ENCODE assay signal across 16 cellular contexts in genomic region chr5:160363122-160363521, GRCh38. TPM values are rescaled to one million over a fixed set of nuclear protein-coding genes. Genes with fewer than 3 reads are reported as not detected.
A peak's percentile ranks its signal among the peaks of the same experiment; 100 is the strongest.
DNase-seq lines count a peak whose midpoint lies in the region; ATAC-seq and TF ChIP-seq lines count a peak whose summit lies in the region.
"Had no signal": no experiment of that assay in that cellular context is flagged by ENCODE, and none has a peak within 500 bp of the region (broad histone marks: within the 10 kb centered on the region; RNA-seq: fewer than 3 reads in every experiment).

No MANE protein-coding gene starts in this region.

- H3K4me1 ChIP-seq in mucosa of rectum (ENCODE audit: control insufficient read depth in 2 of 2, insufficient read depth in 2 of 2, low read length in 2 of 2) (peaks cover 9 to 10% of the 10 kb centered on the region in 2 donors), suprapubic skin (peaks cover 41% of the 10 kb centered on the region), ovary (ENCODE audit: insufficient read depth) (peaks cover 4% of the 10 kb centered on the region)
- H3K4me1 ChIP-seq: HAP-1 had no signal

- in situ Hi-C loops in GM13976 (cut with MboI; ENCODE audit: low sequenced_read_pairs, unreplicated experiment), result no loop called here

- no peak for ATAC-seq in HG02571 (IDR thresholded peaks at IDR 0.05; ENCODE audit: unreplicated experiment)
- ATAC-seq in HG03354 (IDR thresholded peaks at IDR 0.05; ENCODE audit: poor library complexity, severe bottlenecking, unreplicated experiment), result no peak

- H3K9ac ChIP-seq in SK-N-MC (ENCODE audit: insufficient read length) (peak overlapping the region; percentile 76), mucosa of rectum (ENCODE audit: low read depth in 1 of 2, low read length in 2 of 2) (peak overlapping the region in 1 of 2 donors; percentile 18)

- H3K36me3 ChIP-seq in SK-N-MC (ENCODE audit: insufficient read depth, low read length), result no peaks in the 10 kb centered on the region
- no peaks in the 10 kb centered on the region for H3K36me3 ChIP-seq in mucosa of rectum (ENCODE audit: control insufficient read depth in 2 of 2, insufficient read depth in 2 of 2, low read length in 2 of 2)
- no peaks in the 10 kb centered on the region for H3K36me3 ChIP-seq in suprapubic skin
- H3K36me3 ChIP-seq in ovary, result no peaks in the 10 kb centered on the region
- H3K36me3 ChIP-seq: HAP-1 had no signal

- TF ChIP-seq CTCF in suprapubic skin (IDR thresholded peaks at IDR 0.05) (no peak), ovary (IDR thresholded peaks at IDR 0.05) (no peak), GM13976 (IDR thresholded peaks at IDR 0.05; ENCODE audit: borderline replicate concordance, control extremely low read depth, extremely low read depth, insufficient read depth, missing control alignments) (no peak)

- intact Hi-C loops in ovary (cut with DNase I), result no loop called here

- TF ChIP-seq POLR2A in suprapubic skin (IDR thresholded peaks at IDR 0.05), result no peak
- TF ChIP-seq POLR2A in ovary (IDR thresholded peaks at IDR 0.05), result no peak

- TF ChIP-seq EP300 in suprapubic skin (IDR thresholded peaks at IDR 0.05), result no peak
- no peak for TF ChIP-seq EP300 in ovary (IDR thresholded peaks at IDR 0.05)

- no peaks in the 10 kb centered on the region for H3K27me3 ChIP-seq in mucosa of rectum (ENCODE audit: control insufficient read depth in 2 of 2, insufficient read depth in 2 of 2, low read length in 2 of 2)
- H3K27me3 ChIP-seq in suprapubic skin, result no peaks in the 10 kb centered on the region
- H3K27me3 ChIP-seq in ovary, result no peaks in the 10 kb centered on the region

- no peak for DNase-seq in SK-N-MC (ENCODE audit: low read depth, low spot score)
- DNase-seq in fibroblast of peridontal ligament (ENCODE audit: extremely low read depth), result peak; percentile 39
- DNase-seq in suprapubic skin (ENCODE audit: low spot score in 2 of 2), result no peak
- DNase-seq in ovary, result no peak
- no peak for DNase-seq in GM13976 (ENCODE audit: low spot score)
- DNase-seq: activated naive CD8-positive, alpha-beta T cell treated with anti-CD3 and anti-CD28 coated beads, Interleukin-2, amount 10 ng/mL, durations not matched to agents 7 days and 5 days; activated T-cell treated with anti-CD3 and anti-CD28 coated beads for 4 hours; AML-193; erythroblast; NCI-H1694 treated with DMSO at 0.1 percent for 48 hours; nucleus accumbens had no signal

- H3K9me3 ChIP-seq in SK-N-MC (ENCODE audit: low read depth, low read length) (no peaks in the 10 kb centered on the region), mucosa of rectum (ENCODE audit: control insufficient read depth in 2 of 2, low read length in 2 of 2) (no peaks in the 10 kb centered on the region), suprapubic skin (no peaks in the 10 kb centered on the region), ovary (no peaks in the 10 kb centered on the region)
- H3K9me3 ChIP-seq: HAP-1 had no signal

- H3K27ac ChIP-seq in SK-N-MC (peak overlapping the region; percentile 91), mucosa of rectum (ENCODE audit: low read depth in 2 of 2, low read length in 2 of 2) (peak overlapping the region; percentile 16 to 31), suprapubic skin (peak overlapping the region; percentile 64), ovary (peak overlapping the region in 1 of 2 donors; percentile 60)
- H3K27ac ChIP-seq: RWPE1 had no signal

- 46% methylated on average over 4 of the region's 4 CpGs for WGBS in suprapubic skin
- 23 to 26% (median 26%) methylated on average over 4 of the region's 4 CpGs for WGBS in ovary, 3 donors

- H3K4me3 ChIP-seq in SK-N-MC, result peak overlapping the region; percentile 64
- H3K4me3 ChIP-seq in mucosa of rectum (ENCODE audit: low read length in 2 of 2), result no peak overlapping the region
- no peak overlapping the region for H3K4me3 ChIP-seq in suprapubic skin
- no peak overlapping the region for H3K4me3 ChIP-seq in ovary
- H3K4me3 ChIP-seq: HAP-1 had no signal

RNA-seq across cellular contexts. Expression of gene C1QTNF2, which starts 7.3 kb away (rescaled TPM):
- under 1 TPM in 2 of 4 donors, not detected in 2; 0.21 to 0.23 TPM for total RNA-seq in suprapubic skin
- total RNA-seq in ovary, result 1 to 10 TPM in 2 of 7 donors, under 1 TPM in 4, not detected in 1; 0.25 to 3.7 (median 0.64) TPM
- polyA plus RNA-seq in ovary, result 1 to 10 TPM; 1.7 to 2.6 TPM
- total RNA-seq: activated naive CD8-positive, alpha-beta T cell treated with anti-CD3 and anti-CD28 coated beads, Interleukin-2, amount 10 ng/mL, durations not matched to agents 7 days and 5 days had no signal

RNA-seq across cellular contexts. Expression of gene FAM200C, which starts 36.7 kb away (rescaled TPM):
- total RNA-seq in suprapubic skin, result 1 to 10 TPM in 2 of 4 donors, under 1 TPM in 2; 0.57 to 3.9 (median 1.2) TPM
- total RNA-seq in ovary, result 10 to 100 TPM in 4 of 7 donors, 1 to 10 TPM in 3; 4.8 to 14.3 (median 10.1) TPM
- polyA plus RNA-seq in ovary, result 1 to 10 TPM; 5.4 to 7.9 TPM

RNA-seq across cellular contexts. Expression of gene CCNJL, which starts 50.8 kb away (rescaled TPM):
- 1 to 10 TPM in 2 of 4 donors, under 1 TPM in 1, not detected in 1; 0.34 to 1.2 (median 1.2) TPM for total RNA-seq in suprapubic skin
- 10 to 100 TPM in 2 of 7 donors, 1 to 10 TPM in 5; 3.8 to 11.8 (median 6.8) TPM for total RNA-seq in ovary
- polyA plus RNA-seq in ovary, result 1 to 10 TPM; 3.4 to 4.7 TPM

RNA-seq across cellular contexts. Expression of gene SLU7, which starts 55.8 kb away (rescaled TPM):
- 100 to 1,000 TPM in 1 of 4 donors, 10 to 100 TPM in 3; 48.1 to 118 (median 83.8) TPM for total RNA-seq in suprapubic skin
- 10 to 100 TPM; 25.8 to 53.7 (median 32.8) TPM for total RNA-seq in ovary
- polyA plus RNA-seq in ovary, result 10 to 100 TPM; 26.9 to 30.9 TPM

RNA-seq across cellular contexts. Expression of gene PTTG1, which starts 58.5 kb away (rescaled TPM):
- 10 to 100 TPM; 31.7 to 98.9 (median 49.9) TPM for total RNA-seq in suprapubic skin
- 10 to 100 TPM in 1 of 7 donors, 1 to 10 TPM in 3, under 1 TPM in 2, not detected in 1; 0.77 to 12.9 (median 2.7) TPM for total RNA-seq in ovary
- 10 to 100 TPM in 1 of 2 donors, 1 to 10 TPM in 1; 4.0 to 10.2 TPM for polyA plus RNA-seq in ovary
